Comparison of ENCODE assay signal across 25 cellular contexts in genomic region chr6:139857143-139857542, GRCh38.
"Had no signal": no experiment of that assay in that cellular context is flagged by ENCODE, and none has a peak within 500 bp of the region (broad histone marks: within the 10 kb centered on the region; RNA-seq: fewer than 3 reads in every experiment).

No MANE protein-coding gene starts in this region.

- ATAC-seq: activated CD4-positive, alpha-beta T cell treated with anti-CD3 and anti-CD28 coated beads for 36 hours; effector memory CD8-positive, alpha-beta T cell; esophagus mucosa; natural killer cell had no signal

- H3K4me3 Mint-ChIP-seq: activated B cell treated with CpG ODN at 0.5 μM for 24 hours; activated CD4-positive, alpha-beta T cell treated with anti-CD3 and anti-CD28 coated beads for 36 hours; activated naive CD8-positive, alpha-beta T cell treated with anti-CD3 and anti-CD28 coated beads for 36 hours; activated T-cell treated with anti-CD3 and anti-CD28 coated beads, Interleukin-2, amount 50 U/mL, for 24 hours; effector memory CD8-positive, alpha-beta T cell; mesothelial cell of epicardium; natural killer cell had no signal

- H3K36me3 Mint-ChIP-seq: activated naive CD8-positive, alpha-beta T cell treated with anti-CD3 and anti-CD28 coated beads for 36 hours; mesothelial cell of epicardium; natural killer cell had no signal

- H3K36me3 ChIP-seq: neutrophil, spleen, thoracic aorta, upper lobe of left lung had no signal

- H3K27ac Mint-ChIP-seq: activated B cell treated with CpG ODN at 0.5 μM for 24 hours; activated CD4-positive, alpha-beta T cell treated with anti-CD3 and anti-CD28 coated beads for 36 hours; activated naive CD8-positive, alpha-beta T cell treated with anti-CD3 and anti-CD28 coated beads for 36 hours; activated T-cell treated with anti-CD3 and anti-CD28 coated beads, Interleukin-2, amount 50 U/mL, for 24 hours; activated T-helper 2 cell treated with anti-CD3 and anti-CD28 coated beads, Interferon-gamma antibody, Interleukin-2, Interleukin-4, amounts not matched to agents 10 μg/mL and 5 μg/mL and 100 μg/mL, durations not matched to agents 14 hours and 24 hours and 36 hours; effector memory CD8-positive, alpha-beta T cell; mesothelial cell of epicardium; natural killer cell had no signal

- FAIRE-seq: endothelial cell of umbilical vein had no signal

- DNase-seq: activated B cell treated with CpG ODN at 0.5 μM for 24 hours; activated CD4-positive, alpha-beta T cell treated with anti-CD3 and anti-CD28 coated beads for 36 hours; activated CD4-positive, alpha-beta T cell treated with anti-CD3 and anti-CD28 coated beads, Interleukin-2, amount 50 U/mL, for 4 hours; activated CD8-positive, alpha-beta memory T cell treated with anti-CD3 and anti-CD28 coated beads for 24 hours; activated CD8-positive, alpha-beta memory T cell treated with anti-CD3 and anti-CD28 coated beads, Interleukin-2, amount 50 U/mL, for 4 hours; activated naive CD4-positive, alpha-beta T cell treated with Interleukin-2 at 50 U/mL for 16 hours; activated naive CD8-positive, alpha-beta T cell treated with anti-CD3 and anti-CD28 coated beads for 36 hours; activated T-cell treated with anti-CD3 and anti-CD28 coated beads, Interleukin-2, amount 50 U/mL, for 24 hours; central memory CD4-positive, alpha-beta T cell; dorsolateral prefrontal cortex; effector memory CD8-positive, alpha-beta T cell; foreskin melanocyte; kidney; natural killer cell; spleen; stimulated activated CD4-positive, alpha-beta T cell treated with anti-CD3 and anti-CD28 coated beads, Interleukin-4, amount 100 ng/mL, for 24 hours; stimulated activated naive CD4-positive, alpha-beta T cell treated with Interleukin-2 at 50 U/mL for 16 hours; T-helper 9 cell; upper lobe of left lung had no signal

- H3K4me1 Mint-ChIP-seq: activated B cell treated with CpG ODN at 0.5 μM for 24 hours; activated CD4-positive, alpha-beta T cell treated with anti-CD3 and anti-CD28 coated beads for 36 hours; activated naive CD8-positive, alpha-beta T cell treated with anti-CD3 and anti-CD28 coated beads for 36 hours; natural killer cell had no signal

- H3K9me3 Mint-ChIP-seq: activated B cell treated with CpG ODN at 0.5 μM for 24 hours; activated naive CD8-positive, alpha-beta T cell treated with anti-CD3 and anti-CD28 coated beads for 36 hours; activated T-cell treated with anti-CD3 and anti-CD28 coated beads, Interleukin-2, amount 50 U/mL, for 24 hours; effector memory CD8-positive, alpha-beta T cell; natural killer cell had no signal

- H3K4me3 ChIP-seq: dorsolateral prefrontal cortex, spleen, thoracic aorta, upper lobe of left lung had no signal

- H3K9me3 ChIP-seq: neutrophil, spleen, thoracic aorta, upper lobe of left lung had no signal

- H3K27me3 Mint-ChIP-seq: activated B cell treated with CpG ODN at 0.5 μM for 24 hours; activated CD4-positive, alpha-beta T cell treated with anti-CD3 and anti-CD28 coated beads for 36 hours; activated T-cell treated with anti-CD3 and anti-CD28 coated beads, Interleukin-2, amount 50 U/mL, for 24 hours had no signal

- H3K27ac ChIP-seq: dorsolateral prefrontal cortex, neutrophil, thoracic aorta, upper lobe of left lung had no signal

- H3K27me3 ChIP-seq: neutrophil, spleen, upper lobe of left lung had no signal
